10 cellular contexts compared by ENCODE assay signal in genomic region chr9:3906437-3907213, GRCh38.
A peak's percentile ranks its signal among the peaks of the same experiment; 100 is the strongest.
DNase-seq lines count a peak whose midpoint lies in the region; ATAC-seq and TF ChIP-seq lines count a peak whose summit lies in the region.
"Had no signal": no experiment of that assay in that cellular context is flagged by ENCODE, and none has a peak within 500 bp of the region (broad histone marks: within the 10 kb centered on the region; RNA-seq: fewer than 3 reads in every experiment).

No MANE protein-coding gene starts in this region.

- no peaks in the 10 kb centered on the region for H3K27me3 Mint-ChIP-seq in activated T-cell treated with anti-CD3 and anti-CD28 coated beads, Interleukin-2, amount 50 U/mL, for 4 hours (ENCODE audit: low read depth)

- H4K20me1 ChIP-seq in GM23248 (ENCODE audit: insufficient read depth), result no peaks in the 10 kb centered on the region

- no peaks in the 10 kb centered on the region for H3K79me2 ChIP-seq in GM23248 (ENCODE audit: insufficient read depth)

- 64 to 68% methylated on average over 13 of the region's 13 CpGs for WGBS in GM23248 (ENCODE audit: low coverage in 1 of 2, low lambda C conversion rate in 2 of 2, missing lambda C conversion rate in 2 of 2), 2 experiments

- H3K4me1 ChIP-seq in GM23248 (ENCODE audit: insufficient read depth), result peaks cover 46% of the 10 kb centered on the region

- no peaks in the 10 kb centered on the region for H3K36me3 Mint-ChIP-seq in activated T-cell treated with anti-CD3 and anti-CD28 coated beads, Interleukin-2, amount 50 U/mL, for 4 hours (ENCODE audit: insufficient read depth)
- H3K36me3 Mint-ChIP-seq: naive B cell had no signal

- peak overlapping the region; percentile 52; the same call in 1 of the 2 replicates for H2AFZ ChIP-seq in GM23248

- H3K9me3 ChIP-seq in GM23248 (ENCODE audit: low read depth), result no peaks in the 10 kb centered on the region

- H3K36me3 ChIP-seq in GM23248 (ENCODE audit: low read depth), result no peaks in the 10 kb centered on the region

- peak; percentile 94 for DNase-seq in GM23248
- DNase-seq in SK-MEL-5 (ENCODE audit: low read depth, low spot score), result peak; percentile 19
- DNase-seq in fibroblast of the aortic adventitia (ENCODE audit: low read depth), result peak; percentile 89
- peak; percentile 54 for DNase-seq in pulmonary artery endothelial cell (ENCODE audit: low read depth, low spot score)
- DNase-seq in HUDEP-2 (lab: John Stamatoyannopoulos, UW; ENCODE audit: unreplicated experiment in 76 of 76), result no peak
- DNase-seq in activated T-cell treated with anti-CD3 and anti-CD28 coated beads, Interleukin-2, amount 50 U/mL, for 4 hours, result no peak
- DNase-seq: activated T-cell treated with anti-CD3 and anti-CD28 coated beads for 4 hours, naive B cell had no signal

- no peak for ATAC-seq in activated T-cell treated with anti-CD3 and anti-CD28 coated beads, Interleukin-2, amount 50 U/mL, for 4 hours
- ATAC-seq in HG03460 (IDR thresholded peaks at IDR 0.05; ENCODE audit: unreplicated experiment) (no peak), HG02938 (IDR thresholded peaks at IDR 0.05; ENCODE audit: unreplicated experiment) (no peak)

- peak overlapping the region; percentile 68 for H3K27ac ChIP-seq in GM23248

- H3K4me3 ChIP-seq in GM23248 (no peak overlapping the region), fibroblast of the aortic adventitia (ENCODE audit: low read depth, low read length) (no peak overlapping the region)

- peak; percentile 7 for TF ChIP-seq CTCF in fibroblast of the aortic adventitia (IDR thresholded peaks at IDR 0.05; ENCODE audit: insufficient read depth, low read length)

- H3K4me2 ChIP-seq in GM23248 (ENCODE audit: unreplicated experiment), result peak overlapping the region; percentile 76

- peaks cover 36% of the 10 kb centered on the region for H3F3A ChIP-seq in GM23248 (ENCODE audit: insufficient read depth)

- H3K4me3 Mint-ChIP-seq in activated T-cell treated with anti-CD3 and anti-CD28 coated beads, Interleukin-2, amount 50 U/mL, for 4 hours, result no peak overlapping the region
- H3K4me3 Mint-ChIP-seq: naive B cell had no signal

- in situ Hi-C loops in GM23248 (cut with MboI), result no loop called here
- in situ Hi-C loops in SK-MEL-5 (cut with HindIII; ENCODE audit: low pct_unique_long_range_greater_than_20kb, low sequenced_read_pairs), result no loop called here

- H3K4me1 Mint-ChIP-seq in activated T-cell treated with anti-CD3 and anti-CD28 coated beads, Interleukin-2, amount 50 U/mL, for 4 hours (ENCODE audit: low read depth), result peaks cover 1% of the 10 kb centered on the region

- peak overlapping the region; percentile 39 for H3K9ac ChIP-seq in GM23248

- H3K9me3 Mint-ChIP-seq in activated T-cell treated with anti-CD3 and anti-CD28 coated beads, Interleukin-2, amount 50 U/mL, for 4 hours, result no peaks in the 10 kb centered on the region

- no peaks in the 10 kb centered on the region for H3K27me3 ChIP-seq in GM23248 (replicated peaks; ENCODE audit: insufficient read depth)

- H3K9me2 ChIP-seq in GM23248 (ENCODE audit: insufficient read depth), result no peaks in the 10 kb centered on the region

Comparison
In these comparisons a context has a peak if more than half of its experiments do, and no peak if none do; other contexts are left out.
1. DNase-seq: peak in GM23248 (single experiment), SK-MEL-5 (single experiment), fibroblast of the aortic adventitia (single experiment) and pulmonary artery endothelial cell (single experiment); none in HUDEP-2 (0 of 76) and activated T-cell treated with anti-CD3 and anti-CD28 coated beads, Interleukin-2, amount 50 U/mL, for 4 hours (single experiment).